In the genomic region with DNA sequence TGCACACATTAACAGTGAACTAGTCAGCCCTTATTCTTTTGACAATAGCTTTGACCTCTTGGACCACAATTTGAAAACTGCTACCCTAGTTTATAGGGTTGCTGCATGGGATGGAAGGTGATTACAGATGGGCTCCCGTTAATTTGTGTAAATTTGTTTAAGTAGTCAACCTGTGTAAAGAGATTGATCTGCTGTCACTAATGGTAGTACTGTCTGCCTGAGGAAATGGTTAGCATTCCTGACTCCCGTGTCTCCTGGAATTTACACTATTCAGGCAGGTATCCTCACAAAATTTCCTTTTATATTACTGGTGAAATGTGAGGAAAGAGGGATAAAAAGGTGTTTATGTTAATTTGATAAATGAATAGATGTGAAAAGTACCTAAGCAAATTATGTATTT, we compare ENCODE assay signal across 27 cellular contexts. TPM values are rescaled to one million over a fixed set of nuclear protein-coding genes. Genes with fewer than 3 reads are reported as not detected.
DNase-seq lines count a peak whose midpoint lies in the region; ATAC-seq and TF ChIP-seq lines count a peak whose summit lies in the region.
"Had no signal": no experiment of that assay in that cellular context is flagged by ENCODE, and none has a peak within 500 bp of the region (broad histone marks: within the 10 kb centered on the region; RNA-seq: fewer than 3 reads in every experiment).

No MANE protein-coding gene starts in this region.

- no peak overlapping the region for H3K27ac ChIP-seq in CD8-positive, alpha-beta T cell (ENCODE audit: low read depth, low read length)
- H3K27ac ChIP-seq: body of pancreas, colonic mucosa, gastroesophageal sphincter, ovary, SJCRH30, uterus had no signal

- no peaks in the 10 kb centered on the region for H3K36me3 ChIP-seq in CD8-positive, alpha-beta T cell (ENCODE audit: insufficient read depth, low read length)
- H3K36me3 ChIP-seq in H7 (replicated peaks; ENCODE audit: control insufficient read depth, insufficient read depth, low read length): no peaks in the 10 kb centered on the region
- H3K36me3 ChIP-seq: colonic mucosa, ovary, uterus had no signal

- no peak for DNase-seq in CD8-positive, alpha-beta T cell
- DNase-seq in H7 (peak; percentile 8), T-helper 17 cell (no peak), nucleus accumbens (lab: John Stamatoyannopoulos, UW) (no peak), GM10248 (ENCODE audit: extremely low spot score) (no peak), NCI-H1105 treated with DMSO at 0.1 percent for 48 hours (lab: John Stamatoyannopoulos, UW) (no peak)
- no peak for DNase-seq in naive thymus-derived CD8-positive, alpha-beta T cell
- DNase-seq: activated CD4-positive, alpha-beta T cell treated with anti-CD3 and anti-CD28 coated beads, Interleukin-2, amount 10 ng/mL, durations not matched to agents 24 days and 14 days; activated CD8-positive, alpha-beta memory T cell treated with anti-CD3 and anti-CD28 coated beads, Interleukin-2, amount 50 U/mL, for 48 hours; activated effector memory CD4-positive, alpha-beta T cell treated with Interleukin-2 at 50 U/mL for 16 hours; activated naive CD8-positive, alpha-beta T cell treated with anti-CD3 and anti-CD28 coated beads, Interleukin-2, amount 50 U/mL, for 24 hours; body of pancreas; colonic mucosa; DMS153; Kasumi-1; NCI-H2029 treated with DMSO at 0.1 percent for 48 hours; NK-92 treated with Interleukin-12 subunit alpha and Interleukin-12 subunit beta, amount 100 ng/mL, for 24 hours; ovary; right cardiac atrium; SJCRH30; stimulated activated CD8-positive, alpha-beta memory T cell treated with anti-CD3 and anti-CD28 coated beads, Interleukin-4, amount 100 ng/mL, for 48 hours; substantia nigra; T-helper 1 cell; uterus had no signal

- H3K27me3 Mint-ChIP-seq in CD8-positive, alpha-beta T cell (ENCODE audit: low read depth): no peaks in the 10 kb centered on the region
- no peaks in the 10 kb centered on the region for H3K27me3 Mint-ChIP-seq in T-helper 17 cell
- no peaks in the 10 kb centered on the region for H3K27me3 Mint-ChIP-seq in naive thymus-derived CD8-positive, alpha-beta T cell
- H3K27me3 Mint-ChIP-seq: activated CD4-positive, alpha-beta T cell treated with anti-CD3 and anti-CD28 coated beads, Interleukin-2, amount 10 ng/mL, durations not matched to agents 24 days and 14 days; activated naive CD8-positive, alpha-beta T cell treated with anti-CD3 and anti-CD28 coated beads, Interleukin-2, amount 50 U/mL, for 24 hours had no signal

- H3K9me3 Mint-ChIP-seq in CD8-positive, alpha-beta T cell: no peaks in the 10 kb centered on the region
- no peaks in the 10 kb centered on the region for H3K9me3 Mint-ChIP-seq in naive thymus-derived CD8-positive, alpha-beta T cell
- H3K9me3 Mint-ChIP-seq: activated CD4-positive, alpha-beta T cell treated with anti-CD3 and anti-CD28 coated beads, Interleukin-2, amount 10 ng/mL, durations not matched to agents 24 days and 14 days; activated naive CD8-positive, alpha-beta T cell treated with anti-CD3 and anti-CD28 coated beads, Interleukin-2, amount 50 U/mL, for 24 hours; CD14-positive monocyte had no signal

- intact Hi-C loops in CD8-positive, alpha-beta T cell (cut with DNase I, micrococcal nuclease): loop anchor here in 1 of 2 experiments (2.0 kb wide), 1 partner anchor 21 kb away; no protein-coding TSS in a partner anchor

- POLR2A ChIA-PET in CD8-positive, alpha-beta T cell (lab: Charles Lee): no interaction called here
- POLR2A ChIA-PET in naive thymus-derived CD8-positive, alpha-beta T cell (lab: Charles Lee): no interaction called here
- POLR2A ChIA-PET in GM10248 (lab: Yijun Ruan, JAX): no interaction called here

- H3K27ac Mint-ChIP-seq in CD8-positive, alpha-beta T cell: peak overlapping the region; percentile 53
- H3K27ac Mint-ChIP-seq in T-helper 17 cell: peak overlapping the region; percentile 41
- H3K27ac Mint-ChIP-seq in naive thymus-derived CD8-positive, alpha-beta T cell: peak overlapping the region in 7 of 10 donors; percentile 27 to 81 (median 34)
- H3K27ac Mint-ChIP-seq: activated CD4-positive, alpha-beta T cell treated with anti-CD3 and anti-CD28 coated beads, Interleukin-2, amount 10 ng/mL, durations not matched to agents 24 days and 14 days; activated naive CD8-positive, alpha-beta T cell treated with anti-CD3 and anti-CD28 coated beads, Interleukin-2, amount 50 U/mL, for 24 hours had no signal

- no peak for TF ChIP-seq CTCF in CD8-positive, alpha-beta T cell (IDR thresholded peaks at IDR 0.05)
- no peak for TF ChIP-seq CTCF in GM10248 (IDR thresholded peaks at IDR 0.05; ENCODE audit: control extremely low read depth, extremely low read depth, low read depth, missing control alignments)

- no peak overlapping the region for H3K4me3 ChIP-seq in CD8-positive, alpha-beta T cell (ENCODE audit: low read depth, low read length)
- no peak overlapping the region for H3K4me3 ChIP-seq in H7 (ENCODE audit: insufficient read depth, low read depth, low read length)
- H3K4me3 ChIP-seq: body of pancreas, colonic mucosa, gastroesophageal sphincter, ovary, SJCRH30, uterus had no signal

- H3K27me3 ChIP-seq in CD8-positive, alpha-beta T cell (ENCODE audit: insufficient read depth, low read length): no peaks in the 10 kb centered on the region
- no peaks in the 10 kb centered on the region for H3K27me3 ChIP-seq in H7 (ENCODE audit: control insufficient read depth, insufficient read depth, low read length)
- H3K27me3 ChIP-seq: body of pancreas, colonic mucosa, gastroesophageal sphincter, ovary, SJCRH30, uterus had no signal

- H3K9me3 ChIP-seq in CD8-positive, alpha-beta T cell (ENCODE audit: low read length): no peaks in the 10 kb centered on the region
- H3K9me3 ChIP-seq in T-helper 17 cell (ENCODE audit: control insufficient read depth, low read length, poor library complexity, severe bottlenecking): no peaks in the 10 kb centered on the region
- H3K9me3 ChIP-seq: body of pancreas, colonic mucosa, gastroesophageal sphincter, ovary, SJCRH30, uterus had no signal

- peaks cover 58% of the 10 kb centered on the region for H3K4me1 Mint-ChIP-seq in CD8-positive, alpha-beta T cell (ENCODE audit: low read depth)
- peaks cover 22% of the 10 kb centered on the region for H3K4me1 Mint-ChIP-seq in T-helper 17 cell
- H3K4me1 Mint-ChIP-seq in naive thymus-derived CD8-positive, alpha-beta T cell: peaks cover 20 to 56% (median 44%) of the 10 kb centered on the region in 4 donors

- no peak for ATAC-seq in CD8-positive, alpha-beta T cell
- ATAC-seq in T-helper 17 cell: no peak
- no peak for ATAC-seq in naive thymus-derived CD8-positive, alpha-beta T cell
- ATAC-seq: activated naive CD8-positive, alpha-beta T cell treated with anti-CD3 and anti-CD28 coated beads, Interleukin-2, amount 50 U/mL, for 24 hours; body of pancreas; gastroesophageal sphincter; Panc1; right cardiac atrium had no signal

- peaks cover 28% of the 10 kb centered on the region for H3K36me3 Mint-ChIP-seq in CD8-positive, alpha-beta T cell
- H3K36me3 Mint-ChIP-seq in T-helper 17 cell (ENCODE audit: low read depth): no peaks in the 10 kb centered on the region
- H3K36me3 Mint-ChIP-seq in naive thymus-derived CD8-positive, alpha-beta T cell: peaks cover 0 to 43% (median 0%) of the 10 kb centered on the region in 3 donors

- CTCF ChIA-PET in CD8-positive, alpha-beta T cell (lab: Charles Lee): interaction anchor here (1.4 kb wide), 1 partner anchor 10 kb away, joined by 4 read pairs; no protein-coding TSS in a partner anchor
- CTCF ChIA-PET in GM10248 (lab: Yijun Ruan, JAX): interaction anchor here (0.6 to 3.3 kb wide), 5 partner anchors 9 to 100 kb away, joined by 3 to 27 read pairs (median 4); no protein-coding TSS in a partner anchor

- H3K4me1 ChIP-seq in CD8-positive, alpha-beta T cell (ENCODE audit: insufficient read depth, low read length): peaks cover 4% of the 10 kb centered on the region
- H3K4me1 ChIP-seq: SJCRH30 had no signal

- no peak overlapping the region for H3K4me3 Mint-ChIP-seq in CD8-positive, alpha-beta T cell
- H3K4me3 Mint-ChIP-seq in T-helper 17 cell: no peak overlapping the region
- no peak overlapping the region for H3K4me3 Mint-ChIP-seq in naive thymus-derived CD8-positive, alpha-beta T cell
- H3K4me3 Mint-ChIP-seq: activated CD4-positive, alpha-beta T cell treated with anti-CD3 and anti-CD28 coated beads, Interleukin-2, amount 10 ng/mL, durations not matched to agents 24 days and 14 days; activated naive CD8-positive, alpha-beta T cell treated with anti-CD3 and anti-CD28 coated beads, Interleukin-2, amount 50 U/mL, for 24 hours had no signal

RNA-seq across cellular contexts. Expression of a gene that starts 15.3 kb away (rescaled TPM):
- total RNA-seq in CD8-positive, alpha-beta T cell: 10 to 100 TPM in 1 of 2 experiments, 1 to 10 TPM in 1; 9.5 to 11.0 TPM
- total RNA-seq in H7 (2014; rRNA removed; shearing (Covaris generic)): 2.4 and 4.3 TPM in 2 replicates
- total RNA-seq in T-helper 17 cell: 10 to 100 TPM; 11.7 to 15.8 TPM
- total RNA-seq in naive thymus-derived CD8-positive, alpha-beta T cell: 1 to 10 TPM; 8.7 to 8.9 TPM
- polyA plus RNA-seq in naive thymus-derived CD8-positive, alpha-beta T cell: under 1 TPM; 0.21 to 0.60 (median 0.48) TPM

RNA-seq across cellular contexts. Expression of a gene that starts 49.6 kb away (rescaled TPM):
- total RNA-seq in CD8-positive, alpha-beta T cell: 10 to 100 TPM; 77.7 to 80.4 TPM
- total RNA-seq in H7 (2014; rRNA removed; shearing (Covaris generic)): 54.1 and 63.2 TPM in 2 replicates
- total RNA-seq in T-helper 17 cell: 10 to 100 TPM; 60.1 to 65.1 TPM
- total RNA-seq in naive thymus-derived CD8-positive, alpha-beta T cell: 10 to 100 TPM; 59.3 to 65.1 TPM
- polyA plus RNA-seq in naive thymus-derived CD8-positive, alpha-beta T cell: 10 to 100 TPM; 28.3 to 46.1 (median 45.0) TPM
